Comparison of ENCODE assay signal across 33 cellular contexts in the genomic region with DNA sequence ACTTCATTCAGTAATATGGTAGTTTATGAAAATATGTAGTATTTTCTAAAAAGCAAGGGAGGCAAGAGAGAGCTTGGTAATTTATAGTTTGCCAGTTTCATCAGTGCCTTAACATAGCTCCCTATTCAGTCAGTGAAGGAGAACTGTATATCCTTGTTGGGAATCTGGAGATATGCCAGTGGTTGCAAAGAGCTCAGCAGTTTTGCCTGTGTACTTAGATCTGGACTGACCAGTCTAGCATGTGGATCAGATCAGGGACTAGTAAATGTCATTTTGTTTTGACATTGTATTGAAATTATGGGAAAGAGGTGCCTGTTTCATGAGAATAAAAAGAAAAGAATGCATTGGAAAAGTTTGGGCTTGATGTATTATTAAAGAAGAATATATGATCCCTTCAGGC.
"Had no signal": no experiment of that assay in that cellular context is flagged by ENCODE, and none has a peak within 500 bp of the region (broad histone marks: within the 10 kb centered on the region; RNA-seq: fewer than 3 reads in every experiment).

No MANE protein-coding gene starts in this region.

- H3K4me3 ChIP-seq: cardiac muscle cell, Peyer's patch had no signal

- H3K4me1 ChIP-seq: Peyer's patch had no signal

- H3K4me2 ChIP-seq: KMS-11 had no signal

- H3K27me3 ChIP-seq: cardiac muscle cell, Peyer's patch had no signal

- H3K4me3 Mint-ChIP-seq: activated CD4-positive, alpha-beta T cell treated with anti-CD3 and anti-CD28 coated beads, Interleukin-2, amount 10 ng/mL, durations not matched to agents 24 days and 14 days; activated CD8-positive, alpha-beta T cell treated with anti-CD3 and anti-CD28 coated beads for 36 hours; activated naive CD8-positive, alpha-beta T cell treated with anti-CD3 and anti-CD28 coated beads for 36 hours; activated T-cell treated with anti-CD3 and anti-CD28 coated beads, Interleukin-2, amount 50 U/mL, for 72 hours; activated T-helper 17 cell treated with anti-CD3 and anti-CD28 coated beads, Interleukin-2, amount 50 U/mL, for 72 hours; central memory CD8-positive, alpha-beta T cell had no signal

- H3K9me3 Mint-ChIP-seq: activated CD4-positive, alpha-beta T cell treated with anti-CD3 and anti-CD28 coated beads, Interleukin-2, amount 10 ng/mL, durations not matched to agents 24 days and 14 days; activated CD8-positive, alpha-beta T cell treated with anti-CD3 and anti-CD28 coated beads for 36 hours had no signal

- H3K27me3 Mint-ChIP-seq: activated CD4-positive, alpha-beta T cell treated with anti-CD3 and anti-CD28 coated beads, Interleukin-2, amount 10 ng/mL, durations not matched to agents 24 days and 14 days; activated CD8-positive, alpha-beta T cell treated with anti-CD3 and anti-CD28 coated beads for 36 hours; central memory CD8-positive, alpha-beta T cell had no signal

- DNase-seq: activated CD4-positive, alpha-beta T cell treated with anti-CD3 and anti-CD28 coated beads, Interleukin-2, amount 10 ng/mL, durations not matched to agents 24 days and 14 days; activated CD4-positive, alpha-beta T cell treated with anti-CD3 and anti-CD28 coated beads, Interleukin-2, amount 50 U/mL, for 4 hours; activated CD8-positive, alpha-beta T cell treated with anti-CD3 and anti-CD28 coated beads for 36 hours; activated effector memory CD4-positive, alpha-beta T cell treated with anti-CD3 and anti-CD28 coated beads, Interleukin-2, amount 50 U/mL, for 16 hours; activated naive CD4-positive, alpha-beta T cell; activated naive CD4-positive, alpha-beta T cell treated with anti-CD3 and anti-CD28 coated beads, Interleukin-2, amount 50 U/mL, for 16 hours; activated naive CD8-positive, alpha-beta T cell treated with anti-CD3 and anti-CD28 coated beads for 36 hours; activated T-cell treated with anti-CD3 and anti-CD28 coated beads, Interleukin-2, amount 50 U/mL, for 1 hour; activated T-cell treated with anti-CD3 and anti-CD28 coated beads, Interleukin-2, amount 50 U/mL, for 72 hours; amniotic stem cell; aorta; NCI-H1105; NCI-H1417 treated with DMSO at 0.1 percent for 48 hours; NCI-H187 treated with DMSO at 0.1 percent for 48 hours; NCI-H2081; NCI-H2171 treated with DMSO at 0.1 percent for 48 hours; NCI-H2227 treated with DMSO at 0.1 percent for 48 hours; NCI-H446; NCI-H510A treated with DMSO at 0.1 percent for 48 hours; NCI-H526 treated with DMSO at 0.1 percent for 48 hours; NK-92 treated with Interleukin-12 subunit alpha and Interleukin-12 subunit beta, amount 100 ng/mL, for 24 hours; PC-3; Peyer's patch; RPMI8226; SHP77 treated with DMSO at 0.1 percent for 48 hours; SW 1271; T-helper 1 cell; T-helper 2 cell; T-helper 9 cell had no signal

- H3K9ac ChIP-seq: KMS-11 had no signal

- H3K36me3 ChIP-seq: cardiac muscle cell, Peyer's patch had no signal

- H3K4me1 Mint-ChIP-seq: activated CD4-positive, alpha-beta T cell treated with anti-CD3 and anti-CD28 coated beads, Interleukin-2, amount 10 ng/mL, durations not matched to agents 24 days and 14 days; activated naive CD8-positive, alpha-beta T cell treated with anti-CD3 and anti-CD28 coated beads for 36 hours; activated T-helper 17 cell treated with anti-CD3 and anti-CD28 coated beads, Interleukin-2, amount 50 U/mL, for 72 hours; central memory CD8-positive, alpha-beta T cell had no signal

- H3K9me3 ChIP-seq: Peyer's patch had no signal

- H3K27ac Mint-ChIP-seq: activated CD4-positive, alpha-beta T cell treated with anti-CD3 and anti-CD28 coated beads, Interleukin-2, amount 10 ng/mL, durations not matched to agents 24 days and 14 days; activated CD8-positive, alpha-beta T cell treated with anti-CD3 and anti-CD28 coated beads for 36 hours; activated naive CD8-positive, alpha-beta T cell treated with anti-CD3 and anti-CD28 coated beads for 36 hours; activated T-cell treated with anti-CD3 and anti-CD28 coated beads, Interleukin-2, amount 50 U/mL, for 72 hours; activated T-helper 17 cell treated with anti-CD3 and anti-CD28 coated beads, Interleukin-2, amount 50 U/mL, for 72 hours had no signal

- H3K36me3 Mint-ChIP-seq: activated naive CD8-positive, alpha-beta T cell treated with anti-CD3 and anti-CD28 coated beads for 36 hours had no signal

- H3K27ac ChIP-seq: cardiac muscle cell, KMS-11, Peyer's patch had no signal
